In the genomic region with DNA sequence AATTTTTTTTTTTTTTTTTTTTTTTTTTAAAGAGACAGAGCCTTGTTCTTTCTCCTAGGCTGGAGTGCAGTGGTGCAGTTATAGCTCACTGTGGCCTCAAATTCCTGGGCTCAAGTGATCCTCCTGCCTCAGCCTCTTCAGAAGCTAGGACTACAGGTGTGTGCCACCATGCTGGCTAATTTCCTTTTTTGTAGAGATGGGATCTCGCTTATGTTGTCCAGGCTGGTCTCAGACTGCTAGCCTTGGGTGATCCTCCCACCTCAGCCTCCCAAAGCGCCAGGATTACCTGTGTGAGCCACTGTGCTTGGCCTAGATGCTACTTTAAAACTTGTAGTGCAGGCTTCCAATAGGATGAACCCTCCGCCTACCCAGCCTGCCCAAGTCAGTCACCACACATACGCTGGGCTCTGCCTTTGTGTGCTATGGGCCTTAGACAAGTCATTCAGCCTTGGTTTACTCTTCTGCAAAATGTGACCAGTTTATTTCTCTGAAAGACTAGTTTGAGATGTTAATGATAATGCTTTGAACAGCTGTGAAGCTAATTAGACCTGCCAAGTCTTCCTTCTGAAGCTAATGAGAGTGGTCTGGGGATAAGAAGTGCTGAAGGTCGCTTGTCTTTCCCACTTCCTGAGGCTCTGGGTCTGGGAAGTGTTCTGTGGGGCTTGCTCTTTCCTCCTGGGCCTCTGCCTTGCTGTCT, we compare ENCODE assay signal across 32 cellular contexts. TPM values are rescaled to one million over a fixed set of nuclear protein-coding genes. Genes with fewer than 3 reads are reported as not detected.
DNase-seq lines count a peak whose midpoint lies in the region; ATAC-seq and TF ChIP-seq lines count a peak whose summit lies in the region.
"Had no signal": no experiment of that assay in that cellular context is flagged by ENCODE, and none has a peak within 500 bp of the region (broad histone marks: within the 10 kb centered on the region; RNA-seq: fewer than 3 reads in every experiment).

No MANE protein-coding gene starts in this region.

- no peaks in the 10 kb centered on the region for H3K27me3 ChIP-seq in esophagus squamous epithelium
- H3K27me3 ChIP-seq in skeletal muscle tissue (ENCODE audit: control insufficient read depth in 3 of 3, insufficient read depth in 3 of 3, low read length in 3 of 3): no peaks in the 10 kb centered on the region
- H3K27me3 ChIP-seq in mammary epithelial cell (ENCODE audit: insufficient read depth, low read length): no peaks in the 10 kb centered on the region
- H3K27me3 ChIP-seq: adrenal gland, BE2C, brain microvascular endothelial cell, foreskin keratinocyte, Peyer's patch, transverse colon had no signal

- H3K9me3 Mint-ChIP-seq in activated CD4-positive, alpha-beta T cell treated with anti-CD3 and anti-CD28 coated beads for 36 hours (ENCODE audit: low read depth): no peaks in the 10 kb centered on the region
- H3K9me3 Mint-ChIP-seq: effector memory CD8-positive, alpha-beta T cell; memory B cell; stimulated activated naive CD8-positive, alpha-beta T cell treated with anti-CD3 and anti-CD28 coated beads, Interleukin-15, Interleukin-2, amounts not matched to agents 100 ng/mL and 50 ng/mL, for 24 hours had no signal

- in situ Hi-C loops in mammary epithelial cell (cut with MboI; ENCODE audit: low sequenced_read_pairs in 2 of 2): no loop called here

- H3K27ac ChIP-seq in RWPE1 (peak overlapping the region; percentile 25), esophagus squamous epithelium (peak overlapping the region in 3 of 4 donors; percentile 21 to 91 (median 26)), skeletal muscle tissue (ENCODE audit: low read depth, low read length) (peak overlapping the region; percentile 69), mammary epithelial cell (ENCODE audit: insufficient read depth, low read depth, low read length) (no peak overlapping the region)
- H3K27ac ChIP-seq: adrenal gland, brain microvascular endothelial cell, foreskin keratinocyte, neutrophil, Peyer's patch, transverse colon had no signal

- POLR2A ChIA-PET in RWPE1 (lab: Yijun Ruan, JAX; ENCODE audit: low non-redundant PET): no interaction called here
- POLR2A ChIA-PET in activated CD4-positive, alpha-beta T cell treated with anti-CD3 and anti-CD28 coated beads for 36 hours (lab: Charles Lee): no interaction called here

- H3K9ac ChIP-seq in skeletal muscle tissue (ENCODE audit: low read depth in 1 of 3, low read length in 3 of 3) (peak overlapping the region; percentile 53 to 79 (median 59)), mammary epithelial cell (ENCODE audit: insufficient read depth, low read length) (no peak overlapping the region)

- no peaks in the 10 kb centered on the region for H4K20me1 ChIP-seq in mammary epithelial cell (ENCODE audit: insufficient read depth, low read length)

- H3K9me3 ChIP-seq in esophagus squamous epithelium (no peaks in the 10 kb centered on the region), skeletal muscle tissue (ENCODE audit: control insufficient read depth in 3 of 3, low read length in 3 of 3) (no peaks in the 10 kb centered on the region), mammary epithelial cell (replicated peaks; ENCODE audit: insufficient read depth, low read length) (no peaks in the 10 kb centered on the region)
- H3K9me3 ChIP-seq: adrenal gland, BE2C, neutrophil, Peyer's patch, prostate gland, transverse colon had no signal

- peaks cover 4% of the 10 kb centered on the region for H3K27me3 Mint-ChIP-seq in activated CD4-positive, alpha-beta T cell treated with anti-CD3 and anti-CD28 coated beads for 36 hours
- H3K27me3 Mint-ChIP-seq: activated CD8-positive, alpha-beta memory T cell treated with anti-CD3 and anti-CD28 coated beads, Interleukin-2, amount 10 ng/mL, durations not matched to agents 7 days and 5 days had no signal

- ATAC-seq in GM21619 (IDR thresholded peaks at IDR 0.05; ENCODE audit: unreplicated experiment): peak; percentile 23
- no peak for ATAC-seq in GM21360 (IDR thresholded peaks at IDR 0.05; ENCODE audit: unreplicated experiment)
- no peak for ATAC-seq in activated CD4-positive, alpha-beta T cell treated with anti-CD3 and anti-CD28 coated beads for 36 hours
- ATAC-seq: activated CD8-positive, alpha-beta memory T cell treated with anti-CD3 and anti-CD28 coated beads, Interleukin-2, amount 10 ng/mL, durations not matched to agents 7 days and 5 days; effector memory CD8-positive, alpha-beta T cell; foreskin keratinocyte had no signal

- H3K36me3 Mint-ChIP-seq in activated CD4-positive, alpha-beta T cell treated with anti-CD3 and anti-CD28 coated beads for 36 hours (ENCODE audit: low read depth): peaks cover 5% of the 10 kb centered on the region
- H3K36me3 Mint-ChIP-seq: activated CD8-positive, alpha-beta memory T cell treated with anti-CD3 and anti-CD28 coated beads, Interleukin-2, amount 10 ng/mL, durations not matched to agents 7 days and 5 days; memory B cell had no signal

- H3K4me3 ChIP-seq in esophagus squamous epithelium (no peak overlapping the region), skeletal muscle tissue (ENCODE audit: low read length in 3 of 3) (peak overlapping the region in 2 of 3 donors; percentile 9 to 14), mammary epithelial cell (replicated peaks in 1 of 3; ENCODE audit: insufficient read depth in 1 of 3, low read depth in 2 of 3, low read length in 3 of 3) (no peak overlapping the region)
- H3K4me3 ChIP-seq: adrenal gland, Peyer's patch, prostate gland, transverse colon had no signal

- no peak for TF ChIP-seq POLR2A in esophagus squamous epithelium (IDR thresholded peaks at IDR 0.05)

- DNase-seq in RWPE1 (ENCODE audit: low spot score): no peak
- DNase-seq in esophagus squamous epithelium (lab: John Stamatoyannopoulos, UW): no peak
- no peak for DNase-seq in mammary epithelial cell
- no peak for DNase-seq in 8988T
- no peak for DNase-seq in activated CD4-positive, alpha-beta T cell treated with anti-CD3 and anti-CD28 coated beads for 36 hours
- DNase-seq: activated CD8-positive, alpha-beta memory T cell treated with anti-CD3 and anti-CD28 coated beads, Interleukin-2, amount 10 ng/mL, durations not matched to agents 7 days and 5 days; activated T-cell treated with anti-CD3 and anti-CD28 coated beads, Interleukin-2, amount 50 U/mL, for 48 hours; adrenal gland; BE2C; brain microvascular endothelial cell; COR-L47; DMS79; effector memory CD8-positive, alpha-beta T cell; foreskin keratinocyte; GDM1; KBM-7; left cardiac atrium; NCI-H1436; NCI-H2107; NCI-H446 treated with DMSO at 0.1 percent for 48 hours; Peyer's patch; SIG-M5; SW 1271; T1000; transverse colon had no signal

- 68 to 80% methylated on average over 4 to 5 of the region's 5 CpGs for WGBS in esophagus squamous epithelium, 2 donors
- 100% methylated on average over 5 of the region's 5 CpGs for WGBS in mammary epithelial cell (ENCODE audit: low coverage, missing lambda C conversion rate)

- peaks cover 72% of the 10 kb centered on the region for H3K79me2 ChIP-seq in mammary epithelial cell (ENCODE audit: insufficient read depth, low read length)

- no peak overlapping the region for H3K4me3 Mint-ChIP-seq in activated CD4-positive, alpha-beta T cell treated with anti-CD3 and anti-CD28 coated beads for 36 hours
- H3K4me3 Mint-ChIP-seq: activated CD8-positive, alpha-beta memory T cell treated with anti-CD3 and anti-CD28 coated beads, Interleukin-2, amount 10 ng/mL, durations not matched to agents 7 days and 5 days; effector memory CD8-positive, alpha-beta T cell; memory B cell; stimulated activated naive CD8-positive, alpha-beta T cell treated with anti-CD3 and anti-CD28 coated beads, Interleukin-15, Interleukin-2, amounts not matched to agents 100 ng/mL and 50 ng/mL, for 24 hours had no signal

- H3K4me2 ChIP-seq in mammary epithelial cell (ENCODE audit: insufficient read depth, low read depth, low read length): no peak overlapping the region

- intact Hi-C loops in esophagus squamous epithelium (cut with DNase I): no loop called here
- intact Hi-C loops in mammary epithelial cell (cut with micrococcal nuclease): no loop called here
- intact Hi-C loops in activated CD4-positive, alpha-beta T cell treated with anti-CD3 and anti-CD28 coated beads for 36 hours (cut with DNase I, micrococcal nuclease): no loop called here

- H3K36me3 ChIP-seq in esophagus squamous epithelium (peaks cover 0 to 43% (median 0%) of the 10 kb centered on the region in 3 donors), skeletal muscle tissue (ENCODE audit: control insufficient read depth in 3 of 3, insufficient read depth in 3 of 3, low read length in 3 of 3) (peaks cover 0 to 4% (median 0%) of the 10 kb centered on the region in 3 donors), mammary epithelial cell (ENCODE audit: insufficient read depth, low read length) (peaks cover 3% of the 10 kb centered on the region)
- H3K36me3 ChIP-seq: adrenal gland, brain microvascular endothelial cell, neutrophil, Peyer's patch, prostate gland, transverse colon had no signal

- H2AFZ ChIP-seq in mammary epithelial cell (ENCODE audit: low read depth, low read length): no peak overlapping the region

- TF ChIP-seq CTCF in RWPE1 (conservative IDR thresholded peaks at IDR 0.05; ENCODE audit: low read depth) (no peak), esophagus squamous epithelium (IDR thresholded peaks at IDR 0.05) (no peak), mammary epithelial cell (conservative IDR thresholded peaks at IDR 0.05 in 1 of 2, IDR thresholded peaks at IDR 0.05 in 1 of 2; ENCODE audit: extremely low read depth in 1 of 2, insufficient read depth in 1 of 2, low read depth in 1 of 2, low read length in 2 of 2) (no peak)

- H3K4me1 Mint-ChIP-seq in activated CD4-positive, alpha-beta T cell treated with anti-CD3 and anti-CD28 coated beads for 36 hours: peaks cover 6% of the 10 kb centered on the region

- no TSS peak for BruUV-seq in mammary epithelial cell (replicated peaks; lab: Mats Ljungman, UMichigan)

- dilution Hi-C loops in mammary epithelial cell (cut with HindIII; ENCODE audit: low sequenced_read_pairs): no loop called here

- peaks cover 22 to 70% (median 24%) of the 10 kb centered on the region in 3 donors for H3K4me1 ChIP-seq in esophagus squamous epithelium
- H3K4me1 ChIP-seq in skeletal muscle tissue (ENCODE audit: control insufficient read depth in 3 of 3, insufficient read depth in 3 of 3, low read length in 3 of 3): peaks cover 56 to 61% (median 57%) of the 10 kb centered on the region in 3 donors
- peaks cover 18% of the 10 kb centered on the region for H3K4me1 ChIP-seq in mammary epithelial cell (ENCODE audit: insufficient read depth, low read length)
- H3K4me1 ChIP-seq: foreskin keratinocyte had no signal

- CTCF ChIA-PET in RWPE1 (lab: Yijun Ruan, JAX) (interaction anchor here (1.5 kb wide), 1 partner anchor 20 kb away, joined by 3 read pairs; no protein-coding TSS in a partner anchor), mammary epithelial cell (lab: Charles Lee; ENCODE audit: low non-redundant PET) (no interaction called here)
- CTCF ChIA-PET in activated CD4-positive, alpha-beta T cell treated with anti-CD3 and anti-CD28 coated beads for 36 hours (lab: Charles Lee): interaction anchor here (0.5 to 1.6 kb wide), 4 partner anchors 24 to 1724 kb away, joined by 3 read pairs; no protein-coding TSS in a partner anchor

- H3K27ac Mint-ChIP-seq in activated CD4-positive, alpha-beta T cell treated with anti-CD3 and anti-CD28 coated beads for 36 hours: no peak overlapping the region
- H3K27ac Mint-ChIP-seq: activated CD8-positive, alpha-beta memory T cell treated with anti-CD3 and anti-CD28 coated beads, Interleukin-2, amount 10 ng/mL, durations not matched to agents 7 days and 5 days; effector memory CD8-positive, alpha-beta T cell; stimulated activated naive CD8-positive, alpha-beta T cell treated with anti-CD3 and anti-CD28 coated beads, Interleukin-15, Interleukin-2, amounts not matched to agents 100 ng/mL and 50 ng/mL, for 24 hours had no signal

RNA-seq across cellular contexts. Expression of gene GPT2, which starts 5.2 kb away (rescaled TPM):
- 100 to 1,000 TPM in 1 of 4 donors, 10 to 100 TPM in 3; 43.3 to 113 (median 77.2) TPM for total RNA-seq in esophagus squamous epithelium
- 15.7 TPM for total RNA-seq in skeletal muscle tissue
- 10 to 100 TPM; 59.9 to 81.5 TPM for total RNA-seq in mammary epithelial cell
- 34.8 TPM for polyA plus RNA-seq in mammary epithelial cell
- polyA minus RNA-seq in mammary epithelial cell: 25.3 TPM
- total RNA-seq in activated CD4-positive, alpha-beta T cell treated with anti-CD3 and anti-CD28 coated beads for 36 hours: 10 to 100 TPM; 25.6 to 34.9 TPM

RNA-seq across cellular contexts. Expression of gene C16orf87, which starts 58.4 kb away (rescaled TPM):
- 1 to 10 TPM; 5.7 to 7.6 (median 7.0) TPM for total RNA-seq in esophagus squamous epithelium
- 11.0 TPM for total RNA-seq in skeletal muscle tissue
- total RNA-seq in mammary epithelial cell: 10 to 100 TPM in 1 of 2 donors, 1 to 10 TPM in 1; 8.0 to 12.3 TPM
- 3.5 TPM for polyA plus RNA-seq in mammary epithelial cell
- 4.4 TPM for polyA minus RNA-seq in mammary epithelial cell
- 10 to 100 TPM; 14.6 to 17.2 TPM for total RNA-seq in activated CD4-positive, alpha-beta T cell treated with anti-CD3 and anti-CD28 coated beads for 36 hours

Comparison
In these comparisons a context has a peak if more than half of its experiments do, and no peak if none do; other contexts are left out.
1. H3K4me3 ChIP-seq: peak in skeletal muscle tissue (2 of 3); none in esophagus squamous epithelium (0 of 4) and mammary epithelial cell (0 of 3).